In the genomic region with DNA sequence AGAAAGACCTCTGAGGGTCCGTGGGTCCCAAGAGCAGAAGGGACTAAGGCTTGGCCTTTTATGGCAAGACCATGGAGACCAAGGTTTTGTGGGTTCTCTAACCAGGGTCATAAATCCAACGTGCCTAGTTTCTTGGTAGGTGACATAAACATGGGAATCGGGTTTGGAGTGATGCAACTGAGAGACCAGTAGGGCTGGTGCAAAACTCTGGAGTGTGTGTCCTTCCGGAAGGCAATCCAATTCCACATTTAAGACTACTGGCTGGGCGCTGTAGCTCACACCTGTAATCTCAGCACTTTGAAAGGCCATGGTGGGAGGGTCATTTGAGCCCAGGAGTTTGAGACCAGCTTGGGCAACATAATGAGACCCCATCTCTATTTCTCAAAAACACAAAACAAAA, we compare ENCODE assay signal across 2 cellular contexts.
TF ChIP-seq lines count a peak whose summit lies in the region.

No MANE protein-coding gene starts in this region.

TF ChIP-seq in GM23338, 12 proteins besides CTCF, POLR2A, EP300 and RAD21 (continued from another document):
- TF ChIP-seq, protein P1, sequence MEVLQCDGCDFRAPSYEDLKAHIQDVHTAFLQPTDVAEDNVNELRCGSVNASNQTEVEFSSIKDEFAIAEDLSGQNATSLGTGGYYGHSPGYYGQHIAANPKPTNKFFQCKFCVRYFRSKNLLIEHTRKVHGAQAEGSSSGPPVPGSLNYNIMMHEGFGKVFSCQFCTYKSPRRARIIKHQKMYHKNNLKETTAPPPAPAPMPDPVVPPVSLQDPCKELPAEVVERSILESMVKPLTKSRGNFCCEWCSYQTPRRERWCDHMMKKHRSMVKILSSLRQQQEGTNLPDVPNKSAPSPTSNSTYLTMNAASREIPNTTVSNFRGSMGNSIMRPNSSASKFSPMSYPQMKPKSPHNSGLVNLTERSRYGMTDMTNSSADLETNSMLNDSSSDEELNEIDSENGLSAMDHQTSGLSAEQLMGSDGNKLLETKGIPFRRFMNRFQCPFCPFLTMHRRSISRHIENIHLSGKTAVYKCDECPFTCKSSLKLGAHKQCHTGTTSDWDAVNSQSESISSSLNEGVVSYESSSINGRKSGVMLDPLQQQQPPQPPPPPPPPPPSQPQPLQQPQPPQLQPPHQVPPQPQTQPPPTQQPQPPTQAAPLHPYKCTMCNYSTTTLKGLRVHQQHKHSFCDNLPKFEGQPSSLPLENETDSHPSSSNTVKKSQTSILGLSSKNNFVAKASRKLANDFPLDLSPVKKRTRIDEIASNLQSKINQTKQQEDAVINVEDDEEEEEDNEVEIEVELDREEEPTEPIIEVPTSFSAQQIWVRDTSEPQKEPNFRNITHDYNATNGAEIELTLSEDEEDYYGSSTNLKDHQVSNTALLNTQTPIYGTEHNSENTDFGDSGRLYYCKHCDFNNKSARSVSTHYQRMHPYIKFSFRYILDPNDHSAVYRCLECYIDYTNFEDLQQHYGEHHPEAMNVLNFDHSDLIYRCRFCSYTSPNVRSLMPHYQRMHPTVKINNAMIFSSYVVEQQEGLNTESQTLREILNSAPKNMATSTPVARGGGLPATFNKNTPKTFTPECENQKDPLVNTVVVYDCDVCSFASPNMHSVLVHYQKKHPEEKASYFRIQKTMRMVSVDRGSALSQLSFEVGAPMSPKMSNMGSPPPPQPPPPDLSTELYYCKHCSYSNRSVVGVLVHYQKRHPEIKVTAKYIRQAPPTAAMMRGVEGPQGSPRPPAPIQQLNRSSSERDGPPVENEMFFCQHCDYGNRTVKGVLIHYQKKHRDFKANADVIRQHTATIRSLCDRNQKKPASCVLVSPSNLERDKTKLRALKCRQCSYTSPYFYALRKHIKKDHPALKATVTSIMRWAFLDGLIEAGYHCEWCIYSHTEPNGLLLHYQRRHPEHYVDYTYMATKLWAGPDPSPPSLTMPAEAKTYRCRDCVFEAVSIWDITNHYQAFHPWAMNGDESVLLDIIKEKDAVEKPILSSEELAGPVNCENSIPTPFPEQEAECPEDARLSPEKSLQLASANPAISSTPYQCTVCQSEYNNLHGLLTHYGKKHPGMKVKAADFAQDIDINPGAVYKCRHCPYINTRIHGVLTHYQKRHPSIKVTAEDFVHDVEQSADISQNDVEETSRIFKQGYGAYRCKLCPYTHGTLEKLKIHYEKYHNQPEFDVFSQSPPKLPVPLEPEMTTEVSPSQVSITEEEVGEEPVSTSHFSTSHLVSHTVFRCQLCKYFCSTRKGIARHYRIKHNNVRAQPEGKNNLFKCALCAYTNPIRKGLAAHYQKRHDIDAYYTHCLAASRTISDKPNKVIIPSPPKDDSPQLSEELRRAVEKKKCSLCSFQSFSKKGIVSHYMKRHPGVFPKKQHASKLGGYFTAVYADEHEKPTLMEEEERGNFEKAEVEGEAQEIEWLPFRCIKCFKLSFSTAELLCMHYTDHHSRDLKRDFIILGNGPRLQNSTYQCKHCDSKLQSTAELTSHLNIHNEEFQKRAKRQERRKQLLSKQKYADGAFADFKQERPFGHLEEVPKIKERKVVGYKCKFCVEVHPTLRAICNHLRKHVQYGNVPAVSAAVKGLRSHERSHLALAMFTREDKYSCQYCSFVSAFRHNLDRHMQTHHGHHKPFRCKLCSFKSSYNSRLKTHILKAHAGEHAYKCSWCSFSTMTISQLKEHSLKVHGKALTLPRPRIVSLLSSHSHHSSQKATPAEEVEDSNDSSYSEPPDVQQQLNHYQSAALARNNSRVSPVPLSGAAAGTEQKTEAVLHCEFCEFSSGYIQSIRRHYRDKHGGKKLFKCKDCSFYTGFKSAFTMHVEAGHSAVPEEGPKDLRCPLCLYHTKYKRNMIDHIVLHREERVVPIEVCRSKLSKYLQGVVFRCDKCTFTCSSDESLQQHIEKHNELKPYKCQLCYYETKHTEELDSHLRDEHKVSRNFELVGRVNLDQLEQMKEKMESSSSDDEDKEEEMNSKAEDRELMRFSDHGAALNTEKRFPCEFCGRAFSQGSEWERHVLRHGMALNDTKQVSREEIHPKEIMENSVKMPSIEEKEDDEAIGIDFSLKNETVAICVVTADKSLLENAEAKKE (CRISPR knock-in tag; IDR thresholded peaks at IDR 0.05) = no peak
- TF ChIP-seq, protein P2, sequence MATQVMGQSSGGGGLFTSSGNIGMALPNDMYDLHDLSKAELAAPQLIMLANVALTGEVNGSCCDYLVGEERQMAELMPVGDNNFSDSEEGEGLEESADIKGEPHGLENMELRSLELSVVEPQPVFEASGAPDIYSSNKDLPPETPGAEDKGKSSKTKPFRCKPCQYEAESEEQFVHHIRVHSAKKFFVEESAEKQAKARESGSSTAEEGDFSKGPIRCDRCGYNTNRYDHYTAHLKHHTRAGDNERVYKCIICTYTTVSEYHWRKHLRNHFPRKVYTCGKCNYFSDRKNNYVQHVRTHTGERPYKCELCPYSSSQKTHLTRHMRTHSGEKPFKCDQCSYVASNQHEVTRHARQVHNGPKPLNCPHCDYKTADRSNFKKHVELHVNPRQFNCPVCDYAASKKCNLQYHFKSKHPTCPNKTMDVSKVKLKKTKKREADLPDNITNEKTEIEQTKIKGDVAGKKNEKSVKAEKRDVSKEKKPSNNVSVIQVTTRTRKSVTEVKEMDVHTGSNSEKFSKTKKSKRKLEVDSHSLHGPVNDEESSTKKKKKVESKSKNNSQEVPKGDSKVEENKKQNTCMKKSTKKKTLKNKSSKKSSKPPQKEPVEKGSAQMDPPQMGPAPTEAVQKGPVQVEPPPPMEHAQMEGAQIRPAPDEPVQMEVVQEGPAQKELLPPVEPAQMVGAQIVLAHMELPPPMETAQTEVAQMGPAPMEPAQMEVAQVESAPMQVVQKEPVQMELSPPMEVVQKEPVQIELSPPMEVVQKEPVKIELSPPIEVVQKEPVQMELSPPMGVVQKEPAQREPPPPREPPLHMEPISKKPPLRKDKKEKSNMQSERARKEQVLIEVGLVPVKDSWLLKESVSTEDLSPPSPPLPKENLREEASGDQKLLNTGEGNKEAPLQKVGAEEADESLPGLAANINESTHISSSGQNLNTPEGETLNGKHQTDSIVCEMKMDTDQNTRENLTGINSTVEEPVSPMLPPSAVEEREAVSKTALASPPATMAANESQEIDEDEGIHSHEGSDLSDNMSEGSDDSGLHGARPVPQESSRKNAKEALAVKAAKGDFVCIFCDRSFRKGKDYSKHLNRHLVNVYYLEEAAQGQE (IDR thresholded peaks at IDR 0.05; ENCODE audit: unreplicated experiment) = no peak
- TF ChIP-seq JUNB (IDR thresholded peaks at IDR 0.05; ENCODE audit: unreplicated experiment) (no peak), EZH2phosphoT487 (IDR thresholded peaks at IDR 0.05; ENCODE audit: unreplicated experiment) (no peak), STAT1 (IDR thresholded peaks at IDR 0.05; ENCODE audit: unreplicated experiment) (no peak), NANOG (IDR thresholded peaks at IDR 0.05; ENCODE audit: borderline replicate concordance) (no peak)
- TF ChIP-seq, protein P3, sequence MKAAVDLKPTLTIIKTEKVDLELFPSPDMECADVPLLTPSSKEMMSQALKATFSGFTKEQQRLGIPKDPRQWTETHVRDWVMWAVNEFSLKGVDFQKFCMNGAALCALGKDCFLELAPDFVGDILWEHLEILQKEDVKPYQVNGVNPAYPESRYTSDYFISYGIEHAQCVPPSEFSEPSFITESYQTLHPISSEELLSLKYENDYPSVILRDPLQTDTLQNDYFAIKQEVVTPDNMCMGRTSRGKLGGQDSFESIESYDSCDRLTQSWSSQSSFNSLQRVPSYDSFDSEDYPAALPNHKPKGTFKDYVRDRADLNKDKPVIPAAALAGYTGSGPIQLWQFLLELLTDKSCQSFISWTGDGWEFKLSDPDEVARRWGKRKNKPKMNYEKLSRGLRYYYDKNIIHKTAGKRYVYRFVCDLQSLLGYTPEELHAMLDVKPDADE (IDR thresholded peaks at IDR 0.05) = no peak

TF ChIP-seq in WTC11, 78 proteins besides CTCF, POLR2A, EP300 and RAD21 (continued from another document):
- TF ChIP-seq, protein P4, sequence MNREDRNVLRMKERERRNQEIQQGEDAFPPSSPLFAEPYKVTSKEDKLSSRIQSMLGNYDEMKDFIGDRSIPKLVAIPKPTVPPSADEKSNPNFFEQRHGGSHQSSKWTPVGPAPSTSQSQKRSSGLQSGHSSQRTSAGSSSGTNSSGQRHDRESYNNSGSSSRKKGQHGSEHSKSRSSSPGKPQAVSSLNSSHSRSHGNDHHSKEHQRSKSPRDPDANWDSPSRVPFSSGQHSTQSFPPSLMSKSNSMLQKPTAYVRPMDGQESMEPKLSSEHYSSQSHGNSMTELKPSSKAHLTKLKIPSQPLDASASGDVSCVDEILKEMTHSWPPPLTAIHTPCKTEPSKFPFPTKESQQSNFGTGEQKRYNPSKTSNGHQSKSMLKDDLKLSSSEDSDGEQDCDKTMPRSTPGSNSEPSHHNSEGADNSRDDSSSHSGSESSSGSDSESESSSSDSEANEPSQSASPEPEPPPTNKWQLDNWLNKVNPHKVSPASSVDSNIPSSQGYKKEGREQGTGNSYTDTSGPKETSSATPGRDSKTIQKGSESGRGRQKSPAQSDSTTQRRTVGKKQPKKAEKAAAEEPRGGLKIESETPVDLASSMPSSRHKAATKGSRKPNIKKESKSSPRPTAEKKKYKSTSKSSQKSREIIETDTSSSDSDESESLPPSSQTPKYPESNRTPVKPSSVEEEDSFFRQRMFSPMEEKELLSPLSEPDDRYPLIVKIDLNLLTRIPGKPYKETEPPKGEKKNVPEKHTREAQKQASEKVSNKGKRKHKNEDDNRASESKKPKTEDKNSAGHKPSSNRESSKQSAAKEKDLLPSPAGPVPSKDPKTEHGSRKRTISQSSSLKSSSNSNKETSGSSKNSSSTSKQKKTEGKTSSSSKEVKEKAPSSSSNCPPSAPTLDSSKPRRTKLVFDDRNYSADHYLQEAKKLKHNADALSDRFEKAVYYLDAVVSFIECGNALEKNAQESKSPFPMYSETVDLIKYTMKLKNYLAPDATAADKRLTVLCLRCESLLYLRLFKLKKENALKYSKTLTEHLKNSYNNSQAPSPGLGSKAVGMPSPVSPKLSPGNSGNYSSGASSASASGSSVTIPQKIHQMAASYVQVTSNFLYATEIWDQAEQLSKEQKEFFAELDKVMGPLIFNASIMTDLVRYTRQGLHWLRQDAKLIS (CRISPR knock-in tag; IDR thresholded peaks at IDR 0.05; ENCODE audit: borderline replicate concordance) = no peak
- no peak for TF ChIP-seq EMX1 (CRISPR knock-in tag; IDR thresholded peaks at IDR 0.05)
- TF ChIP-seq JUN (CRISPR knock-in tag; IDR thresholded peaks at IDR 0.05) = no peak
- TF ChIP-seq, protein P5, sequence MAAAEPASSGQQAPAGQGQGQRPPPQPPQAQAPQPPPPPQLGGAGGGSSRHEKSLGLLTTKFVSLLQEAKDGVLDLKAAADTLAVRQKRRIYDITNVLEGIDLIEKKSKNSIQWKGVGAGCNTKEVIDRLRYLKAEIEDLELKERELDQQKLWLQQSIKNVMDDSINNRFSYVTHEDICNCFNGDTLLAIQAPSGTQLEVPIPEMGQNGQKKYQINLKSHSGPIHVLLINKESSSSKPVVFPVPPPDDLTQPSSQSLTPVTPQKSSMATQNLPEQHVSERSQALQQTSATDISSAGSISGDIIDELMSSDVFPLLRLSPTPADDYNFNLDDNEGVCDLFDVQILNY (CRISPR knock-in tag; IDR thresholded peaks at IDR 0.05) = no peak
